ENCODE assay signal across 22 cellular contexts in genomic region chr5:9529513-9529912, GRCh38.
"Had no signal": no experiment of that assay in that cellular context is flagged by ENCODE, and none has a peak within 500 bp of the region (broad histone marks: within the 10 kb centered on the region; RNA-seq: fewer than 3 reads in every experiment).

No MANE protein-coding gene starts in this region.

- H2AFZ ChIP-seq: neural progenitor cell, parathyroid adenoma had no signal

- H3K9ac ChIP-seq: neural progenitor cell, parathyroid adenoma had no signal

- DNase-seq: dermis blood vessel endothelial cell; effector memory CD4-positive, alpha-beta T cell; foreskin keratinocyte; hypothalamus; immature natural killer cell; islet precursor cell; kidney glomerular epithelial cell; naive thymus-derived CD4-positive, alpha-beta T cell; sigmoid colon; spleen; stimulated activated naive B cell treated with anti-CD40 and anti-IgM and Interleukin-4, amounts not matched to agents 10 μg/mL and 1 μg/mL and 100 μg/mL, for 72 hours; upper lobe of right lung; uterus had no signal

- H3K9me3 ChIP-seq: esophagus muscularis mucosa, gastroesophageal sphincter, sigmoid colon, spleen, thoracic aorta, tibial nerve, upper lobe of right lung, uterus had no signal

- H3K4me1 ChIP-seq: foreskin keratinocyte, gastroesophageal sphincter, parathyroid adenoma, sigmoid colon, spleen, upper lobe of right lung, uterus had no signal

- H3K36me3 ChIP-seq: esophagus muscularis mucosa, gastroesophageal sphincter, neural progenitor cell, sigmoid colon, spleen, thoracic aorta, tibial nerve, upper lobe of right lung, uterus had no signal

- H3K4me3 ChIP-seq: coronary artery, esophagus muscularis mucosa, gastroesophageal sphincter, lung, neural progenitor cell, sigmoid colon, skin epidermis, spleen, thoracic aorta, tibial nerve, upper lobe of right lung, uterus had no signal

- H3K27me3 ChIP-seq: foreskin keratinocyte, neural progenitor cell, sigmoid colon, spleen, tibial nerve, upper lobe of right lung, uterus had no signal

- H3K4me2 ChIP-seq: neural progenitor cell had no signal

- H3K27ac ChIP-seq: coronary artery, esophagus muscularis mucosa, foreskin keratinocyte, gastroesophageal sphincter, neural progenitor cell, parathyroid adenoma, sigmoid colon, spleen, thoracic aorta, tibial nerve, upper lobe of right lung, uterus had no signal

- ATAC-seq: foreskin keratinocyte; gastroesophageal sphincter; naive thymus-derived CD4-positive, alpha-beta T cell; stimulated activated naive B cell treated with anti-CD40 and anti-IgM and Interleukin-4, amounts not matched to agents 10 μg/mL and 1 μg/mL and 100 μg/mL, for 72 hours had no signal

- H3K79me2 ChIP-seq: parathyroid adenoma had no signal
